Comparison of ENCODE assay signal across 22 cellular contexts in genomic region chr1:151859814-151860405, GRCh38. TPM values are rescaled to one million over a fixed set of nuclear protein-coding genes. Genes with fewer than 3 reads are reported as not detected.
A peak's percentile ranks its signal among the peaks of the same experiment; 100 is the strongest.
DNase-seq lines count a peak whose midpoint lies in the region; ATAC-seq, FAIRE-seq and TF ChIP-seq lines count a peak whose summit lies in the region.
"Had no signal": no experiment of that assay in that cellular context is flagged by ENCODE, and none has a peak within 500 bp of the region (broad histone marks: within the 10 kb centered on the region; RNA-seq: fewer than 3 reads in every experiment).

No MANE protein-coding gene starts in this region.

- H3K4me1 ChIP-seq in breast epithelium: no peaks in the 10 kb centered on the region
- H3K4me1 ChIP-seq in keratinocyte (ENCODE audit: control insufficient read depth, extremely low read depth, insufficient read depth, low read length): peaks cover 33% of the 10 kb centered on the region
- H3K4me1 ChIP-seq in gastroesophageal sphincter: no peaks in the 10 kb centered on the region
- H3K4me1 ChIP-seq in neuronal stem cell (ENCODE audit: control insufficient read depth in 2 of 2, insufficient read depth in 1 of 2, low read depth in 1 of 2, low read length in 2 of 2): peaks cover 0 to 8% of the 10 kb centered on the region in 2 donors

- H3K14ac ChIP-seq in neuronal stem cell (ENCODE audit: low read length): no peak overlapping the region

- no TSS peak for BruUV-seq in MCF 10A (replicated peaks; lab: Mats Ljungman, UMichigan)

- H3K79me1 ChIP-seq in neuronal stem cell (ENCODE audit: low read depth, low read length): no peaks in the 10 kb centered on the region

- H4K91ac ChIP-seq in neuronal stem cell (ENCODE audit: low read depth, low read length, poor library complexity): no peak overlapping the region

- H3K4ac ChIP-seq in neuronal stem cell (ENCODE audit: low read length): no peak overlapping the region

- H3K36me3 Mint-ChIP-seq in MCF 10A (ENCODE audit: insufficient read depth, unreplicated experiment) (peaks cover 10% of the 10 kb centered on the region), T-helper 17 cell (ENCODE audit: low read depth) (no peaks in the 10 kb centered on the region)
- peaks cover 0 to 6% of the 10 kb centered on the region in 2 donors for H3K36me3 Mint-ChIP-seq in stimulated activated naive B cell treated with anti-CD40 and anti-IgM and Interleukin-4, amounts not matched to agents 10 μg/mL and 1 μg/mL and 100 μg/mL, for 72 hours

- H3K27me3 Mint-ChIP-seq in MCF 10A (ENCODE audit: insufficient read depth, unreplicated experiment): no peaks in the 10 kb centered on the region
- H3K27me3 Mint-ChIP-seq in T-helper 17 cell: no peaks in the 10 kb centered on the region
- peaks cover 4 to 6% of the 10 kb centered on the region in 2 donors for H3K27me3 Mint-ChIP-seq in stimulated activated naive B cell treated with anti-CD40 and anti-IgM and Interleukin-4, amounts not matched to agents 10 μg/mL and 1 μg/mL and 100 μg/mL, for 72 hours
- H3K27me3 Mint-ChIP-seq: CD4-positive, alpha-beta T cell had no signal

- H3K9ac ChIP-seq in keratinocyte (ENCODE audit: control insufficient read depth, extremely low read depth, insufficient read depth, low read length) (no peak overlapping the region), neuronal stem cell (ENCODE audit: low read depth, low read length, poor library complexity) (no peak overlapping the region)

- no peak for FAIRE-seq in keratinocyte (lab: Jason Lieb, UNC)
- FAIRE-seq: GM12892, GM19239 had no signal

- dilution Hi-C loops in keratinocyte (cut with MboI; ENCODE audit: extremely low pct_ligation_motif_present, low sequenced_read_pairs): no loop called here

- H3K27ac Mint-ChIP-seq in MCF 10A (ENCODE audit: low read depth, unreplicated experiment) (no peak overlapping the region), T-helper 17 cell (peak overlapping the region; percentile 45)
- peak overlapping the region; percentile 81 for H3K27ac Mint-ChIP-seq in stimulated activated naive B cell treated with anti-CD40 and anti-IgM and Interleukin-4, amounts not matched to agents 10 μg/mL and 1 μg/mL and 100 μg/mL, for 72 hours
- H3K27ac Mint-ChIP-seq: CD4-positive, alpha-beta T cell; HFFc6 had no signal

- H3K79me2 ChIP-seq in keratinocyte (ENCODE audit: control insufficient read depth, insufficient read depth, low read length): no peaks in the 10 kb centered on the region

- H3K36me3 ChIP-seq in breast epithelium: no peaks in the 10 kb centered on the region
- no peaks in the 10 kb centered on the region for H3K36me3 ChIP-seq in keratinocyte (ENCODE audit: control insufficient read depth in 2 of 2, extremely low read depth in 1 of 2, insufficient read depth in 2 of 2, low read length in 2 of 2)
- H3K36me3 ChIP-seq in gastroesophageal sphincter: no peaks in the 10 kb centered on the region
- H3K36me3 ChIP-seq in neuronal stem cell (replicated peaks in 1 of 2; ENCODE audit: control insufficient read depth in 2 of 2, insufficient read depth in 2 of 2, low read length in 2 of 2): no peaks in the 10 kb centered on the region

- H2AFZ ChIP-seq in keratinocyte (ENCODE audit: control insufficient read depth, low read length) (peak overlapping the region; percentile 58), neuronal stem cell (ENCODE audit: low read length) (no peak overlapping the region)

- H3K23ac ChIP-seq in neuronal stem cell (ENCODE audit: low read depth, low read length, poor library complexity): no peak overlapping the region

- no peak overlapping the region for H2BK5ac ChIP-seq in neuronal stem cell (ENCODE audit: low read length)

- DNase-seq in breast epithelium (ENCODE audit: low spot score in 2 of 2) (peak in 1 of 2 donors; percentile 7), MCF 10A (ENCODE audit: unreplicated experiment) (no peak), T-helper 17 cell (no peak), keratinocyte (ENCODE audit: low read depth, low spot score) (no peak), neuronal stem cell (ENCODE audit: low spot score) (no peak)
- DNase-seq in stimulated activated naive B cell treated with anti-CD40 and anti-IgM and Interleukin-4, amounts not matched to agents 10 μg/mL and 1 μg/mL and 100 μg/mL, for 72 hours: peak; percentile 55
- no peak for DNase-seq in stimulated activated CD4-positive, alpha-beta T cell treated with anti-CD3 and anti-CD28 coated beads, Interleukin-4, amount 100 ng/mL, for 24 hours
- DNase-seq: Calu3; CD4-positive, alpha-beta T cell; GOT3; HFFc6; Karpas-422; NCI-H1417 treated with DMSO at 0.1 percent for 48 hours; NCI-H2029; NCI-H2171 treated with DMSO at 0.1 percent for 48 hours; NCI-H510A; PC-3 had no signal

- no peak for TF ChIP-seq CTCF in breast epithelium (IDR thresholded peaks at IDR 0.05)
- no peak for TF ChIP-seq CTCF in MCF 10A (IDR thresholded peaks at IDR 0.05; ENCODE audit: unreplicated experiment)
- TF ChIP-seq CTCF in keratinocyte (optimal IDR thresholded peaks at IDR 0.05 in 1 of 3, IDR thresholded peaks at IDR 0.05 in 1 of 3, conservative IDR thresholded peaks at IDR 0.05 in 1 of 3; ENCODE audit: extremely low read depth in 1 of 3, insufficient read depth in 2 of 3, low read length in 3 of 3): no peak
- no peak for TF ChIP-seq CTCF in gastroesophageal sphincter (IDR thresholded peaks at IDR 0.05)

- intact Hi-C loops in breast epithelium (cut with DNase I; ENCODE audit: low total_unique reads): no loop called here
- intact Hi-C loops in MCF 10A (cut with micrococcal nuclease): no loop called here

- peak overlapping the region; percentile 50 to 86 for H3K27ac ChIP-seq in breast epithelium
- no peak overlapping the region for H3K27ac ChIP-seq in keratinocyte (ENCODE audit: control insufficient read depth, insufficient read depth, low read length)
- H3K27ac ChIP-seq in gastroesophageal sphincter: no peak overlapping the region
- no peak overlapping the region for H3K27ac ChIP-seq in neuronal stem cell (replicated peaks; ENCODE audit: low read length)
- H3K27ac ChIP-seq: SK-N-MC had no signal

- ATAC-seq in T-helper 17 cell (no peak), gastroesophageal sphincter (no peak)
- ATAC-seq in stimulated activated naive B cell treated with anti-CD40 and anti-IgM and Interleukin-4, amounts not matched to agents 10 μg/mL and 1 μg/mL and 100 μg/mL, for 72 hours (replicated peaks): peak; percentile 87 to 89
- ATAC-seq: PC-3 had no signal

- no peak overlapping the region for H2AK5ac ChIP-seq in neuronal stem cell (ENCODE audit: low read depth, low read length)

- H3K9me3 Mint-ChIP-seq in MCF 10A (ENCODE audit: unreplicated experiment): no peaks in the 10 kb centered on the region
- no peaks in the 10 kb centered on the region for H3K9me3 Mint-ChIP-seq in stimulated activated naive B cell treated with anti-CD40 and anti-IgM and Interleukin-4, amounts not matched to agents 10 μg/mL and 1 μg/mL and 100 μg/mL, for 72 hours
- H3K9me3 Mint-ChIP-seq: CD4-positive, alpha-beta T cell; HFFc6 had no signal

- no peak overlapping the region for H2BK120ac ChIP-seq in neuronal stem cell (ENCODE audit: low read depth, low read length)

- no peak for TF ChIP-seq EP300 in gastroesophageal sphincter (IDR thresholded peaks at IDR 0.05)

- H3K9me1 ChIP-seq in keratinocyte (ENCODE audit: control insufficient read depth, extremely low read depth, insufficient read depth, low read length): no peaks in the 10 kb centered on the region

- CTCF ChIA-PET in MCF 10A (lab: Yijun Ruan, JAX): interaction anchor here (1.1 to 2.6 kb wide), 3 partner anchors 10 to 24 kb away, joined by 3 to 10 read pairs (median 5); partner anchors contain the start of gene C2CD4D

- H4K20me1 ChIP-seq in keratinocyte (ENCODE audit: control insufficient read depth, extremely low read depth, insufficient read depth, low read length): no peaks in the 10 kb centered on the region

- no peak overlapping the region for H3K18ac ChIP-seq in neuronal stem cell (ENCODE audit: low read length)

- no peak overlapping the region for H4K8ac ChIP-seq in neuronal stem cell (ENCODE audit: low read depth, low read length)

- H2BK15ac ChIP-seq in neuronal stem cell (ENCODE audit: low read length): no peak overlapping the region

- H3K4me1 Mint-ChIP-seq in MCF 10A (ENCODE audit: insufficient read depth, unreplicated experiment) (peaks cover 40% of the 10 kb centered on the region), T-helper 17 cell (peaks cover 7% of the 10 kb centered on the region)
- H3K4me1 Mint-ChIP-seq in stimulated activated naive B cell treated with anti-CD40 and anti-IgM and Interleukin-4, amounts not matched to agents 10 μg/mL and 1 μg/mL and 100 μg/mL, for 72 hours: peaks cover 30 to 40% of the 10 kb centered on the region in 2 donors

- no peaks in the 10 kb centered on the region for H3K27me3 ChIP-seq in breast epithelium
- H3K27me3 ChIP-seq in keratinocyte (ENCODE audit: control insufficient read depth, extremely low read depth, insufficient read depth, low read length): no peaks in the 10 kb centered on the region
- peaks cover 7% of the 10 kb centered on the region for H3K27me3 ChIP-seq in gastroesophageal sphincter
- peaks cover 0 to 52% (median 0%) of the 10 kb centered on the region in 3 experiments for H3K27me3 ChIP-seq in neuronal stem cell (ENCODE audit: control insufficient read depth in 3 of 3, insufficient read depth in 3 of 3, low read depth in 1 of 3, low read length in 3 of 3)

- H3K9me3 ChIP-seq in breast epithelium: no peaks in the 10 kb centered on the region
- H3K9me3 ChIP-seq in T-helper 17 cell (ENCODE audit: control insufficient read depth, low read length, poor library complexity, severe bottlenecking): no peaks in the 10 kb centered on the region
- H3K9me3 ChIP-seq in keratinocyte (ENCODE audit: control insufficient read depth, low read depth, low read length): no peaks in the 10 kb centered on the region
- no peaks in the 10 kb centered on the region for H3K9me3 ChIP-seq in gastroesophageal sphincter
- no peaks in the 10 kb centered on the region for H3K9me3 ChIP-seq in neuronal stem cell (replicated peaks in 1 of 2; ENCODE audit: control insufficient read depth in 2 of 2, insufficient read depth in 1 of 2, low read depth in 1 of 2, low read length in 2 of 2)

- POLR2A ChIA-PET in MCF 10A (lab: Yijun Ruan, JAX): interaction anchor here (4.2 kb wide), 1 partner anchor 7 kb away, joined by 35 read pairs; no protein-coding TSS in a partner anchor

- WGBS in gastroesophageal sphincter (ENCODE audit: low coverage in 1 of 2), 2 donors: 60 to 77% methylated on average over 1 to 7 of the region's 7 CpGs
- WGBS in neuronal stem cell (ENCODE audit: extremely low coverage in 2 of 2, insufficient read length in 2 of 2, insufficient replicate concordance in 1 of 2), 2 donors: no CpG with 5 or more reads among the region's 7 CpGs

- H3K4me2 ChIP-seq in keratinocyte (ENCODE audit: control insufficient read depth, extremely low read depth, insufficient read depth, low read depth, low read length): peak overlapping the region; percentile 15
- H3K4me2 ChIP-seq in neuronal stem cell (ENCODE audit: insufficient read depth, low read length, poor library complexity, severe bottlenecking): no peak overlapping the region

- TF ChIP-seq POLR2A in breast epithelium (IDR thresholded peaks at IDR 0.05): no peak
- no peak for TF ChIP-seq POLR2A in gastroesophageal sphincter (IDR thresholded peaks at IDR 0.05)

- H2BK12ac ChIP-seq in neuronal stem cell (ENCODE audit: low read length): no peak overlapping the region

- no peak overlapping the region for H3K4me3 Mint-ChIP-seq in MCF 10A (ENCODE audit: unreplicated experiment)
- H3K4me3 Mint-ChIP-seq in T-helper 17 cell: no peak overlapping the region
- H3K4me3 Mint-ChIP-seq in stimulated activated naive B cell treated with anti-CD40 and anti-IgM and Interleukin-4, amounts not matched to agents 10 μg/mL and 1 μg/mL and 100 μg/mL, for 72 hours: peak overlapping the region; percentile 29 to 38
- H3K4me3 Mint-ChIP-seq: CD4-positive, alpha-beta T cell; HFFc6 had no signal

- H3K4me3 ChIP-seq in breast epithelium (no peak overlapping the region), keratinocyte (ENCODE audit: control insufficient read depth in 2 of 3, extremely low read depth in 1 of 3, insufficient read depth in 2 of 3, low read depth in 1 of 3, low read length in 3 of 3) (no peak overlapping the region), gastroesophageal sphincter (no peak overlapping the region), neuronal stem cell (ENCODE audit: low read length in 2 of 2) (no peak overlapping the region)
- H3K4me3 ChIP-seq: SK-N-MC had no signal

RNA-seq across cellular contexts. Expression of gene THEM5, which starts 6.4 kb away (rescaled TPM):
- total RNA-seq in breast epithelium: not detected
- total RNA-seq in MCF 10A (2022): not detected in 2 replicates
- total RNA-seq in T-helper 17 cell: under 1 TPM in 1 of 2 donors, not detected in 1; 0.89 TPM
- 0.18 to 0.61 TPM (median 0.19 TPM) in 3 replicates for polyA plus RNA-seq in keratinocyte
- 6.4 TPM for polyA plus RNA-seq in keratinocyte (2011; ENCODE audit: low read depth)
- polyA plus RNA-seq in keratinocyte (2011; cell fraction: cytosol; rRNA removed): 0.10 TPM in 1 of 2 replicates, not detected in the other
- 0.33 TPM in 1 of 2 replicates, not detected in the other for polyA plus RNA-seq in keratinocyte (2011; cell fraction: nucleus; rRNA removed)
- polyA plus RNA-seq in keratinocyte (2012; ENCODE audit: low replicate concordance): 11.5 TPM in 1 of 2 replicates, not detected in the other
- 0.20 to 1.0 TPM (median 0.46 TPM) in 3 replicates for polyA minus RNA-seq in keratinocyte
- polyA minus RNA-seq in keratinocyte (2011; cell fraction: cytosol; rRNA and poly(A)+ RNA removed): not detected
- not detected in 2 replicates for polyA minus RNA-seq in keratinocyte (2011; cell fraction: nucleus; rRNA and poly(A)+ RNA removed)
- not detected for total RNA-seq in gastroesophageal sphincter
- polyA plus RNA-seq in neuronal stem cell (2013, experiment 1 of 2): not detected
- polyA plus RNA-seq in neuronal stem cell (2013, experiment 2 of 2): not detected
- total RNA-seq: A172; Calu3; CD4-positive, alpha-beta T cell; HFFc6; PC-3 had no signal

RNA-seq across cellular contexts. Expression of gene C2CD4D, which starts 20.3 kb away (rescaled TPM):
- total RNA-seq in breast epithelium (under 1 TPM in 2 of 3 donors, not detected in 1; 0.32 to 0.73 TPM), MCF 10A (2022) (not detected in 2 replicates), T-helper 17 cell (1 to 10 TPM; 1.9 to 2.3 TPM), gastroesophageal sphincter (not detected)
- polyA plus RNA-seq in keratinocyte: 0.05 to 0.08 TPM (median 0.05 TPM) in 3 replicates
- polyA plus RNA-seq in keratinocyte (2011; ENCODE audit: low read depth): not detected
- polyA plus RNA-seq in keratinocyte (2011; cell fraction: cytosol; rRNA removed): 0.05 TPM in 1 of 2 replicates, not detected in the other
- polyA plus RNA-seq in keratinocyte (2011; cell fraction: nucleus; rRNA removed): 0.08 and 0.09 TPM in 2 replicates
- polyA plus RNA-seq in keratinocyte (2012; ENCODE audit: low replicate concordance): 0.17 and 0.27 TPM in 2 replicates
- polyA minus RNA-seq in keratinocyte: not detected in 3 replicates
- not detected for polyA minus RNA-seq in keratinocyte (2011; cell fraction: cytosol; rRNA and poly(A)+ RNA removed)
- polyA minus RNA-seq in keratinocyte (2011; cell fraction: nucleus; rRNA and poly(A)+ RNA removed): not detected in 2 replicates
- polyA plus RNA-seq in neuronal stem cell (2013, experiment 1 of 2): 0.17 TPM
- polyA plus RNA-seq in neuronal stem cell (2013, experiment 2 of 2): 0.17 TPM
- total RNA-seq: A172, HFFc6 had no signal

RNA-seq across cellular contexts. Expression of gene RORC, which starts 28.3 kb away (rescaled TPM):
- 10 to 100 TPM in 2 of 3 donors, 1 to 10 TPM in 1; 7.8 to 48.6 (median 24.9) TPM for total RNA-seq in breast epithelium
- 0.40 and 0.81 TPM in 2 replicates for total RNA-seq in MCF 10A (2022)
- 10 to 100 TPM; 38.4 to 42.5 TPM for total RNA-seq in T-helper 17 cell
- polyA plus RNA-seq in keratinocyte: 0.05 to 0.13 TPM (median 0.12 TPM) in 3 replicates
- 0.77 TPM for polyA plus RNA-seq in keratinocyte (2011; ENCODE audit: low read depth)
- polyA plus RNA-seq in keratinocyte (2011; cell fraction: cytosol; rRNA removed): 0.07 and 0.16 TPM in 2 replicates
- polyA plus RNA-seq in keratinocyte (2011; cell fraction: nucleus; rRNA removed): 0.17 and 0.22 TPM in 2 replicates
- polyA plus RNA-seq in keratinocyte (2012; ENCODE audit: low replicate concordance): 2.3 TPM in 1 of 2 replicates, not detected in the other
- 0.10 to 0.98 TPM (median 0.10 TPM) in 3 replicates for polyA minus RNA-seq in keratinocyte
- polyA minus RNA-seq in keratinocyte (2011; cell fraction: cytosol; rRNA and poly(A)+ RNA removed): 0.96 TPM
- 0.54 TPM in 1 of 2 replicates, not detected in the other for polyA minus RNA-seq in keratinocyte (2011; cell fraction: nucleus; rRNA and poly(A)+ RNA removed)
- 1 to 10 TPM in 2 of 4 donors, under 1 TPM in 1, not detected in 1; 0.13 to 1.8 (median 1.4) TPM for total RNA-seq in gastroesophageal sphincter
- polyA plus RNA-seq in neuronal stem cell (2013, experiment 1 of 2): 0.01 TPM
- polyA plus RNA-seq in neuronal stem cell (2013, experiment 2 of 2): 0.01 TPM
- total RNA-seq: HFFc6 had no signal

RNA-seq across cellular contexts. Expression of gene THEM4, which starts 49.4 kb away (rescaled TPM):
- 10 to 100 TPM; 21.6 to 23.7 (median 22.2) TPM for total RNA-seq in breast epithelium
- 27.5 and 29.1 TPM in 2 replicates for total RNA-seq in MCF 10A (2022)
- total RNA-seq in T-helper 17 cell: 10 to 100 TPM; 42.2 to 57.3 TPM
- 20.1 to 23.3 TPM (median 20.2 TPM) in 3 replicates for polyA plus RNA-seq in keratinocyte
- polyA plus RNA-seq in keratinocyte (2011; ENCODE audit: low read depth): 3.7 TPM
- polyA plus RNA-seq in keratinocyte (2011; cell fraction: cytosol; rRNA removed): 17.6 and 25.3 TPM in 2 replicates
- polyA plus RNA-seq in keratinocyte (2011; cell fraction: nucleus; rRNA removed): 23.2 and 24.9 TPM in 2 replicates
- polyA plus RNA-seq in keratinocyte (2012; ENCODE audit: low replicate concordance): 5.7 and 11.2 TPM in 2 replicates
- polyA minus RNA-seq in keratinocyte: 4.5 to 17.6 TPM (median 12.3 TPM) in 3 replicates
- polyA minus RNA-seq in keratinocyte (2011; cell fraction: cytosol; rRNA and poly(A)+ RNA removed): 6.7 TPM
- polyA minus RNA-seq in keratinocyte (2011; cell fraction: nucleus; rRNA and poly(A)+ RNA removed): 7.1 and 15.5 TPM in 2 replicates
- total RNA-seq in gastroesophageal sphincter: 10 to 100 TPM; 14.7 to 17.5 (median 16.1) TPM
- polyA plus RNA-seq in neuronal stem cell (2013, experiment 1 of 2): 9.2 TPM
- polyA plus RNA-seq in neuronal stem cell (2013, experiment 2 of 2): 9.8 TPM

RNA-seq across cellular contexts. Expression of gene LINGO4, which starts 54.7 kb away (rescaled TPM):
- under 1 TPM; 0.16 to 0.88 (median 0.33) TPM for total RNA-seq in breast epithelium
- total RNA-seq in MCF 10A (2022): 0.10 TPM in 1 of 2 replicates, not detected in the other
- total RNA-seq in T-helper 17 cell: 1 to 10 TPM in 1 of 2 donors, under 1 TPM in 1; 0.77 to 1.6 TPM
- not detected in 3 replicates for polyA plus RNA-seq in keratinocyte
- polyA plus RNA-seq in keratinocyte (2011; ENCODE audit: low read depth): not detected
- polyA plus RNA-seq in keratinocyte (2011; cell fraction: cytosol; rRNA removed): not detected in 2 replicates
- 0.04 TPM in 1 of 2 replicates, not detected in the other for polyA plus RNA-seq in keratinocyte (2011; cell fraction: nucleus; rRNA removed)
- not detected in 2 replicates for polyA plus RNA-seq in keratinocyte (2012; ENCODE audit: low replicate concordance)
- not detected in 3 replicates for polyA minus RNA-seq in keratinocyte
- not detected for polyA minus RNA-seq in keratinocyte (2011; cell fraction: cytosol; rRNA and poly(A)+ RNA removed)
- not detected in 2 replicates for polyA minus RNA-seq in keratinocyte (2011; cell fraction: nucleus; rRNA and poly(A)+ RNA removed)
- total RNA-seq in gastroesophageal sphincter: not detected
- not detected for polyA plus RNA-seq in neuronal stem cell (2013, experiment 1 of 2)
- polyA plus RNA-seq in neuronal stem cell (2013, experiment 2 of 2): not detected
- total RNA-seq: A172, Calu3, HFFc6, PC-3 had no signal

Comparison
In these comparisons a context has a peak if more than half of its experiments do, and no peak if none do; other contexts are left out.
1. H3K27ac ChIP-seq: peak in breast epithelium (2 of 2); none in keratinocyte (single experiment), gastroesophageal sphincter (0 of 4) and neuronal stem cell (single experiment).
2. H3K4me3 Mint-ChIP-seq: peak in stimulated activated naive B cell treated with anti-CD40 and anti-IgM and Interleukin-4, amounts not matched to agents 10 μg/mL and 1 μg/mL and 100 μg/mL, for 72 hours (2 of 2); none in MCF 10A (single experiment) and T-helper 17 cell (single experiment).
3. ATAC-seq: peak in stimulated activated naive B cell treated with anti-CD40 and anti-IgM and Interleukin-4, amounts not matched to agents 10 μg/mL and 1 μg/mL and 100 μg/mL, for 72 hours (2 of 2); none in T-helper 17 cell (single experiment) and gastroesophageal sphincter (single experiment).